Comparison of ENCODE assay signal across 20 cellular contexts in genomic region chr1:185087101-185087500, GRCh38. TPM values are rescaled to one million over a fixed set of nuclear protein-coding genes. Genes with fewer than 3 reads are reported as not detected.
A peak's percentile ranks its signal among the peaks of the same experiment; 100 is the strongest.
DNase-seq lines count a peak whose midpoint lies in the region; ATAC-seq and TF ChIP-seq lines count a peak whose summit lies in the region.
"Had no signal": no experiment of that assay in that cellular context is flagged by ENCODE, and none has a peak within 500 bp of the region (broad histone marks: within the 10 kb centered on the region; RNA-seq: fewer than 3 reads in every experiment).

No MANE protein-coding gene starts in this region.

- H3K4me3 ChIP-seq in GM23338, result no peak overlapping the region
- no peak overlapping the region for H3K4me3 ChIP-seq in SK-N-MC
- H3K4me3 ChIP-seq in mesenchymal stem cell (ENCODE audit: insufficient read depth in 1 of 2, low read depth in 1 of 2, low read length in 2 of 2), result no peak overlapping the region
- H3K4me3 ChIP-seq: BLaER1, GM12878 had no signal

- H3K36me3 Mint-ChIP-seq in GM23338 (ENCODE audit: low read depth), result peaks cover 39% of the 10 kb centered on the region
- peaks cover 19% of the 10 kb centered on the region for H3K36me3 Mint-ChIP-seq in endothelial cell (ENCODE audit: low read depth, unreplicated experiment)

- H3K79me1 ChIP-seq in mesenchymal stem cell (replicated peaks; ENCODE audit: low read length, poor library complexity, severe bottlenecking), result peaks cover 31% of the 10 kb centered on the region

- H3K4me1 ChIP-seq in GM23338 (ENCODE audit: insufficient read depth) (peaks cover 20% of the 10 kb centered on the region), mesenchymal stem cell (ENCODE audit: control insufficient read depth, insufficient read depth, low read depth, low read length) (no peaks in the 10 kb centered on the region)
- H3K4me1 ChIP-seq: BE2C, BLaER1 had no signal

- H3K27me3 ChIP-seq in GM23338 (ENCODE audit: insufficient read depth) (no peaks in the 10 kb centered on the region), mesenchymal stem cell (ENCODE audit: control insufficient read depth in 1 of 2, insufficient read depth in 1 of 2, low read length in 2 of 2) (no peaks in the 10 kb centered on the region)
- H3K27me3 ChIP-seq: BE2C, BLaER1 had no signal

- no peak overlapping the region for H2BK5ac ChIP-seq in mesenchymal stem cell (ENCODE audit: low read depth, low read length, poor library complexity, severe bottlenecking)

- H3K9me3 ChIP-seq in SK-N-MC (ENCODE audit: low read depth, low read length) (no peaks in the 10 kb centered on the region; the same call in 1 of the 2 replicates), mesenchymal stem cell (ENCODE audit: control insufficient read depth, low read length) (no peaks in the 10 kb centered on the region)
- H3K9me3 ChIP-seq: BE2C had no signal

- no peaks in the 10 kb centered on the region; the same call in 2 of the 3 replicates for H3K9me3 Mint-ChIP-seq in GM23338
- no peaks in the 10 kb centered on the region for H3K9me3 Mint-ChIP-seq in endothelial cell (ENCODE audit: unreplicated experiment)
- H3K9me3 Mint-ChIP-seq: CD4-positive, alpha-beta memory T cell; CD8-positive, alpha-beta memory T cell had no signal

- no peak overlapping the region for H4K91ac ChIP-seq in mesenchymal stem cell (ENCODE audit: low read length)

- no peak overlapping the region for H2BK15ac ChIP-seq in mesenchymal stem cell (ENCODE audit: low read depth, poor library complexity, severe bottlenecking)

- no peak for ATAC-seq in GM23338
- ATAC-seq: GM12878 had no signal

- H3K18ac ChIP-seq in mesenchymal stem cell (ENCODE audit: low read depth in 1 of 2, low read length in 2 of 2), result no peak overlapping the region

- no peak overlapping the region for H3K14ac ChIP-seq in mesenchymal stem cell (ENCODE audit: low read length in 2 of 2)

- H3K4me3 Mint-ChIP-seq in GM23338 (no peak overlapping the region), endothelial cell (ENCODE audit: unreplicated experiment) (no peak overlapping the region)
- H3K4me3 Mint-ChIP-seq: CD14-positive monocyte; CD4-positive, alpha-beta memory T cell; CD4-positive, CD25-positive, alpha-beta regulatory T cell; CD8-positive, alpha-beta memory T cell had no signal

- peaks cover 9% of the 10 kb centered on the region for H3K36me3 ChIP-seq in GM23338 (ENCODE audit: insufficient read depth)
- peaks cover 41% of the 10 kb centered on the region for H3K36me3 ChIP-seq in SK-N-MC (ENCODE audit: insufficient read depth, low read length)
- H3K36me3 ChIP-seq in mesenchymal stem cell (ENCODE audit: control insufficient read depth in 1 of 2, insufficient read depth in 2 of 2, low read depth in 1 of 2, low read length in 2 of 2), result peaks cover 12 to 34% of the 10 kb centered on the region in 2 experiments

- peaks cover 72% of the 10 kb centered on the region for H3K79me2 ChIP-seq in GM23338 (replicated peaks; ENCODE audit: insufficient read depth)

- H3K27ac Mint-ChIP-seq in GM23338 (no peak overlapping the region), endothelial cell (ENCODE audit: unreplicated experiment) (peak overlapping the region; percentile 19)
- H3K27ac Mint-ChIP-seq: CD14-positive monocyte; CD4-positive, alpha-beta memory T cell had no signal

- H3K4ac ChIP-seq in mesenchymal stem cell (ENCODE audit: low read depth in 1 of 2, low read length in 2 of 2), result no peak overlapping the region

- no peak overlapping the region for H4K8ac ChIP-seq in mesenchymal stem cell (ENCODE audit: low read length)

- H4K20me1 ChIP-seq in GM23338 (replicated peaks; ENCODE audit: insufficient read depth), result 0 out of 2 replicates have a peak, but pooled peaks cover 7% of the 10 kb centered on the region

- H3K9me2 ChIP-seq in GM23338 (ENCODE audit: insufficient read depth), result no peaks in the 10 kb centered on the region

- H3F3A ChIP-seq in GM23338 (replicated peaks; ENCODE audit: low read depth), result no peaks in the 10 kb centered on the region

- no peak overlapping the region for H3K23ac ChIP-seq in mesenchymal stem cell (ENCODE audit: low read length in 2 of 2)

- H3K4me1 Mint-ChIP-seq in GM23338, result peaks cover 18% of the 10 kb centered on the region
- H3K4me1 Mint-ChIP-seq in endothelial cell (ENCODE audit: unreplicated experiment), result peaks cover 13% of the 10 kb centered on the region

- 100% methylated on average over 1 of the region's 1 CpG for WGBS in mesenchymal stem cell

- H2BK120ac ChIP-seq in mesenchymal stem cell (ENCODE audit: low read depth, low read length), result peak overlapping the region; percentile 19

- peaks cover 10% of the 10 kb centered on the region for H3K27me3 Mint-ChIP-seq in GM23338 (ENCODE audit: insufficient read depth, low read depth, poor library complexity)
- H3K27me3 Mint-ChIP-seq in endothelial cell (ENCODE audit: unreplicated experiment), result no peaks in the 10 kb centered on the region
- H3K27me3 Mint-ChIP-seq: CD4-positive, alpha-beta memory T cell; CD4-positive, CD25-positive, alpha-beta regulatory T cell; CD8-positive, alpha-beta memory T cell had no signal

- no peak overlapping the region for H2AK5ac ChIP-seq in mesenchymal stem cell (ENCODE audit: low read length, severe bottlenecking)

- no peak overlapping the region for H2BK12ac ChIP-seq in mesenchymal stem cell (ENCODE audit: low read length in 2 of 2)

- TF ChIP-seq CTCF in GM23338 (conservative IDR thresholded peaks at IDR 0.05; ENCODE audit: low read depth in 2 of 2) (no peak), endothelial cell (IDR thresholded peaks at IDR 0.05; ENCODE audit: unreplicated experiment) (no peak)

- no peak for DNase-seq in GM23338 (ENCODE audit: low spot score)
- DNase-seq in SK-N-MC (ENCODE audit: low read depth, low spot score), result no peak
- DNase-seq in endothelial cell (ENCODE audit: low spot score), result no peak
- no peak for DNase-seq in mesenchymal stem cell
- no peak for DNase-seq in activated naive CD4-positive, alpha-beta T cell treated with Interleukin-2 at 50 U/mL for 16 hours
- no peak for DNase-seq in GF-D8 (lab: John Stamatoyannopoulos, UW)
- DNase-seq in DMS 273 (lab: John Stamatoyannopoulos, UW; ENCODE audit: unreplicated experiment), result no peak
- no peak for DNase-seq in activated CD4-positive, alpha-beta T cell treated with anti-CD3 and anti-CD28 coated beads, Interleukin-2, amount 50 U/mL, for 4 hours
- DNase-seq: 8988T; ACHN; BE2C; C1 segment of cervical spinal cord; CD4-positive, alpha-beta memory T cell; CD4-positive, CD25-positive, alpha-beta regulatory T cell; CD8-positive, alpha-beta memory T cell; COR-L47; DMS79 treated with DMSO at 0.1 percent for 48 hours had no signal

- H3K9ac ChIP-seq in SK-N-MC (ENCODE audit: insufficient read length) (no peak overlapping the region), mesenchymal stem cell (ENCODE audit: low read length) (no peak overlapping the region)
- H3K9ac ChIP-seq: BLaER1 had no signal

- 0 out of 2 replicates have a peak overlapping the region, but pooled peaks have one; percentile 50 for H3K27ac ChIP-seq in GM23338 (ENCODE audit: low read depth)
- peak overlapping the region; percentile 58; the same call in 1 of the 2 replicates for H3K27ac ChIP-seq in SK-N-MC
- no peak overlapping the region for H3K27ac ChIP-seq in mesenchymal stem cell (ENCODE audit: low read length, poor library complexity, severe bottlenecking)
- H3K27ac ChIP-seq: BLaER1 had no signal

- H2AFZ ChIP-seq in GM23338, result no peak overlapping the region
- H2AFZ ChIP-seq in mesenchymal stem cell (ENCODE audit: low read depth, low read length), result no peak overlapping the region

- peak overlapping the region; percentile 59 for H3K4me2 ChIP-seq in GM23338
- H3K4me2 ChIP-seq in mesenchymal stem cell (ENCODE audit: low read length, poor library complexity, severe bottlenecking), result no peak overlapping the region
- H3K4me2 ChIP-seq: BLaER1 had no signal

TF ChIP-seq in GM23338, 12 proteins besides CTCF, POLR2A, EP300 and RAD21:
- TF ChIP-seq ZNF114 (CRISPR knock-in tag; IDR thresholded peaks at IDR 0.05) (no peak), EZH2phosphoT487 (IDR thresholded peaks at IDR 0.05; ENCODE audit: unreplicated experiment) (no peak), POLR2AphosphoS5 (IDR thresholded peaks at IDR 0.05; ENCODE audit: low read depth) (no peak), JUNB (IDR thresholded peaks at IDR 0.05; ENCODE audit: unreplicated experiment) (no peak), NANOG (IDR thresholded peaks at IDR 0.05; ENCODE audit: borderline replicate concordance) (no peak)

RNA-seq across cellular contexts. Expression of gene RNF2, which starts 41.7 kb away (rescaled TPM):
- total RNA-seq in GM23338 (2014; rRNA removed; shearing (Covaris generic)), result 51.4 and 59.6 TPM in 2 replicates
- 27.9 and 33.3 TPM in 2 replicates for polyA plus RNA-seq in GM23338 (2016; fragmentation: Nextera tagmentation; extraction: Ambion mirVana)
- 44.5 TPM for total RNA-seq in endothelial cell (ENCODE audit: unreplicated experiment)
- polyA plus RNA-seq in mesenchymal stem cell (2013, experiment 1 of 2), result 21.3 TPM
- polyA plus RNA-seq in mesenchymal stem cell (2013, experiment 2 of 2), result 19.9 TPM
